1 cellular context compared by ENCODE assay signal in genomic region chr7:50069613-50070012, GRCh38.
TF ChIP-seq lines count a peak whose summit lies in the region.

No MANE protein-coding gene starts in this region.

TF ChIP-seq in HepG2, 621 proteins besides CTCF, POLR2A, EP300 and RAD21 (continued from another document):
- TF ChIP-seq PRDM4 (CRISPR knock-in tag; IDR thresholded peaks at IDR 0.05; ENCODE audit: borderline replicate concordance) = no peak
- TF ChIP-seq ZNF841 (CRISPR knock-in tag; IDR thresholded peaks at IDR 0.05; ENCODE audit: borderline replicate concordance) = no peak
- no peak for TF ChIP-seq CHCHD3 (CRISPR knock-in tag; IDR thresholded peaks at IDR 0.05)
- TF ChIP-seq TOPORS (CRISPR knock-in tag; IDR thresholded peaks at IDR 0.05) = peak; percentile 59; the same call in 1 of the 2 replicates
- no peak for TF ChIP-seq PPARG (CRISPR knock-in tag; conservative IDR thresholded peaks at IDR 0.05)
- TF ChIP-seq PRDM15 (CRISPR knock-in tag; IDR thresholded peaks at IDR 0.05) = no peak
TF ChIP-seq in HepG2: peak in this region for 3.
